In genomic region chr5:35830587-35830986, GRCh38 we compare ENCODE assay signal across 15 cellular contexts. TPM values are rescaled to one million over a fixed set of nuclear protein-coding genes. Genes with fewer than 3 reads are reported as not detected.
A peak's percentile ranks its signal among the peaks of the same experiment; 100 is the strongest.
DNase-seq lines count a peak whose midpoint lies in the region; ATAC-seq and TF ChIP-seq lines count a peak whose summit lies in the region.
"Had no signal": no experiment of that assay in that cellular context is flagged by ENCODE, and none has a peak within 500 bp of the region (broad histone marks: within the 10 kb centered on the region; RNA-seq: fewer than 3 reads in every experiment).

No MANE protein-coding gene starts in this region.

- no peak overlapping the region for H3K4me3 ChIP-seq in AG10803 (ENCODE audit: low read length)
- H3K4me3 ChIP-seq in CD8-positive, alpha-beta T cell (ENCODE audit: low read depth, low read length) = no peak overlapping the region
- H3K4me3 ChIP-seq: MG63, SK-N-MC, spleen, testis had no signal

- no peaks in the 10 kb centered on the region for H3K36me3 ChIP-seq in CD8-positive, alpha-beta T cell (ENCODE audit: insufficient read depth, low read length)
- H3K36me3 ChIP-seq: MG63, spleen had no signal

- H3K27ac Mint-ChIP-seq in CD8-positive, alpha-beta T cell = peak overlapping the region; percentile 90
- H3K27ac Mint-ChIP-seq in central memory CD8-positive, alpha-beta T cell (ENCODE audit: low read depth) = peak overlapping the region; percentile 36
- H3K27ac Mint-ChIP-seq: B cell had no signal

- CTCF ChIA-PET in CD8-positive, alpha-beta T cell (lab: Charles Lee) = interaction anchor here (0.6 to 3.8 kb wide), 16 partner anchors 9 to 179 kb away, joined by 3 to 22 read pairs (median 4); partner anchors contain the start of gene IL7R

- H3K9me3 Mint-ChIP-seq in CD8-positive, alpha-beta T cell = no peaks in the 10 kb centered on the region
- no peaks in the 10 kb centered on the region for H3K9me3 Mint-ChIP-seq in central memory CD8-positive, alpha-beta T cell

- no peak for TF ChIP-seq CTCF in AG10803 (conservative IDR thresholded peaks at IDR 0.05; ENCODE audit: low read length)
- no peak for TF ChIP-seq CTCF in CD8-positive, alpha-beta T cell (IDR thresholded peaks at IDR 0.05)

- H3K9me3 ChIP-seq in CD8-positive, alpha-beta T cell (ENCODE audit: low read length) = no peaks in the 10 kb centered on the region
- H3K9me3 ChIP-seq: MG63, spleen, testis had no signal

- DNase-seq in AG10803 (ENCODE audit: low read depth) = peak; percentile 21
- peak in 2 of 7 experiments; percentile 22 to 72 for DNase-seq in CD8-positive, alpha-beta T cell
- DNase-seq in T-helper 22 cell (ENCODE audit: low read depth) = peak; percentile 43
- DNase-seq in central memory CD8-positive, alpha-beta T cell (ENCODE audit: low spot score in 2 of 2) = no peak
- no peak for DNase-seq in SIG-M5 treated with dmso at 0.1 percent for 504 hours (lab: John Stamatoyannopoulos, UW; ENCODE audit: unreplicated experiment)
- no peak for DNase-seq in NCI-H524 (lab: John Stamatoyannopoulos, UW)
- DNase-seq: activated gamma-delta T cell, MG63, spleen, testis had no signal

- no peaks in the 10 kb centered on the region for H3K36me3 Mint-ChIP-seq in CD8-positive, alpha-beta T cell
- H3K36me3 Mint-ChIP-seq in central memory CD8-positive, alpha-beta T cell (ENCODE audit: insufficient read depth) = no peaks in the 10 kb centered on the region

- intact Hi-C loops in CD8-positive, alpha-beta T cell (cut with DNase I, micrococcal nuclease) = loop anchor here in 1 of 2 experiments (1.0 to 2.0 kb wide), 4 partner anchors 8 to 24 kb away; no protein-coding TSS in a partner anchor

- peak overlapping the region; percentile 63 for H3K4me3 Mint-ChIP-seq in CD8-positive, alpha-beta T cell
- H3K4me3 Mint-ChIP-seq in central memory CD8-positive, alpha-beta T cell = peak overlapping the region; percentile 23
- H3K4me3 Mint-ChIP-seq: B cell had no signal

- H3K4me1 Mint-ChIP-seq in CD8-positive, alpha-beta T cell (ENCODE audit: low read depth) = peaks cover 91% of the 10 kb centered on the region
- peaks cover 67% of the 10 kb centered on the region for H3K4me1 Mint-ChIP-seq in central memory CD8-positive, alpha-beta T cell
- H3K4me1 Mint-ChIP-seq: B cell had no signal

- no peaks in the 10 kb centered on the region for H3K27me3 ChIP-seq in CD8-positive, alpha-beta T cell (ENCODE audit: insufficient read depth, low read length)
- H3K27me3 ChIP-seq: MG63, spleen, testis had no signal

- POLR2A ChIA-PET in CD8-positive, alpha-beta T cell (lab: Charles Lee) = interaction anchor here (0.6 to 20.4 kb wide), 19 partner anchors 10 to 168 kb away, joined by 3 to 700 read pairs (median 5); partner anchors contain the start of gene IL7R

- H3K4me1 ChIP-seq in CD8-positive, alpha-beta T cell (ENCODE audit: insufficient read depth, low read length) = peaks cover 86% of the 10 kb centered on the region
- H3K4me1 ChIP-seq: spleen, testis had no signal

- H3K27me3 Mint-ChIP-seq in CD8-positive, alpha-beta T cell (ENCODE audit: low read depth) = no peaks in the 10 kb centered on the region
- H3K27me3 Mint-ChIP-seq in central memory CD8-positive, alpha-beta T cell = no peaks in the 10 kb centered on the region
- H3K27me3 Mint-ChIP-seq: B cell had no signal

- peak overlapping the region; percentile 43 for H3K27ac ChIP-seq in CD8-positive, alpha-beta T cell (ENCODE audit: low read depth, low read length)
- H3K27ac ChIP-seq: HL-60, SK-N-MC, testis had no signal

- peak; percentile 78 for ATAC-seq in CD8-positive, alpha-beta T cell
- peak; percentile 81 for ATAC-seq in central memory CD8-positive, alpha-beta T cell (replicated peaks; ENCODE audit: extremely low read depth, poor library complexity, severe bottlenecking)
- ATAC-seq in HG03135 (IDR thresholded peaks at IDR 0.05; ENCODE audit: unreplicated experiment) = no peak
- ATAC-seq: Panc1 had no signal

RNA-seq across cellular contexts. Expression of gene IL7R, which starts 26.1 kb away (rescaled TPM):
- 100 to 1,000 TPM; 287 to 310 TPM for total RNA-seq in CD8-positive, alpha-beta T cell

Comparison
In these comparisons a context has a peak if more than half of its experiments do, and no peak if none do; other contexts are left out.
1. DNase-seq: peak in AG10803 (single experiment) and T-helper 22 cell (single experiment); none in central memory CD8-positive, alpha-beta T cell (0 of 2), SIG-M5 treated with dmso at 0.1 percent for 504 hours (single experiment) and NCI-H524 (0 of 2).